11 cellular contexts compared by ENCODE assay signal in genomic region chr1:7488475-7488842, GRCh38.
"Had no signal": no experiment of that assay in that cellular context is flagged by ENCODE, and none has a peak within 500 bp of the region (broad histone marks: within the 10 kb centered on the region; RNA-seq: fewer than 3 reads in every experiment).

No MANE protein-coding gene starts in this region.

- H3K4me3 Mint-ChIP-seq: GM23338, H9, HFFc6 had no signal

- H3K4me3 ChIP-seq: GM23248, GM23338, HAP-1 had no signal

- H3K27ac Mint-ChIP-seq: H9, HFFc6 had no signal

- H3K4me2 ChIP-seq: GM23338 had no signal

- H3K9me3 ChIP-seq: HAP-1 had no signal

- DNase-seq: GM23248, GOT3, H7, H9, HCEC 1CT, HFFc6 had no signal

- FAIRE-seq: H1, H54 had no signal

- H3K9ac ChIP-seq: GM23248 had no signal

- H3K27ac ChIP-seq: GM23248 had no signal

- H2AFZ ChIP-seq: GM23248, GM23338 had no signal

- H3K36me3 ChIP-seq: HAP-1 had no signal

- ATAC-seq: HCT116 had no signal

- H3K4me1 ChIP-seq: HAP-1 had no signal
